18 cellular contexts compared by ENCODE assay signal in the genomic region with DNA sequence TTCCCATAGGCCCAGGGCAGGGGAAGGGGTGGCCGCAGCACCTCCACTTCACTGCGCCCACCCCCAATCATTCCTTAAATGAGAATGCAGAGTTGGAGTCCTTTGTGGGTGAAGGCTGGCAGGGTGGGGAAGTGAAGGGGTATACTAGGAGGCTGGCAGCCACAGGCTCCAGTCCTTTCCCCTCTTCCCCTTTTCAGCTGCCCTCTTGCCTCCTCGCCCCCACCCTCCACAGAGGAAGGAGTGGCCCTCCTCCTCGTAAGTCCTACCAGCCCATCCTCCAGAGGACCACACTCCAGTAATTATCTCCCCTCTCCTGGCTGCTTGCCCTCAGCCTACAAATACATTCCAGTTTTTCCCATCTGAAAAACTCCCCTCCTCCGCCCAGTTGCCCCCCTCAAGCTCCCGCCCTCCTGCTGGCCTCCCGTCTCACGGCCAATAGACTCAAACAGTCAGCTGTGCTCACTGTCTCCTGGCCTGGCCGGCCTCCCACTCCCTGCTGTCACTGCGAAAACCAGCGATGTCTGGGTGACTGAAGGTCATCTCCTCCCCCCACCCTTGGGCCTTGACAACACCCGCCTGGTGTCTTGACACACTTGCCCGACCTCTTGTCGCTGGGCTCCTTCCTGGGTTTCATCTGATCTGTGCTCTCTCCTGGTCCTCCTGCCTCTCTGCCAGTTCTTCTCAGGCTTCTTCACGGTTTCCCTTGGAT. TPM values are rescaled to one million over a fixed set of nuclear protein-coding genes. Genes with fewer than 3 reads are reported as not detected.
DNase-seq lines count a peak whose midpoint lies in the region; ATAC-seq and TF ChIP-seq lines count a peak whose summit lies in the region.
"Had no signal": no experiment of that assay in that cellular context is flagged by ENCODE, and none has a peak within 500 bp of the region (broad histone marks: within the 10 kb centered on the region; RNA-seq: fewer than 3 reads in every experiment).

No MANE protein-coding gene starts in this region.

- no peak overlapping the region for H3K27ac ChIP-seq in GM23338 (ENCODE audit: low read depth)
- peak overlapping the region in 3 of 4 donors; percentile 53 to 89 (median 88) for H3K27ac ChIP-seq in Peyer's patch
- H3K27ac ChIP-seq: right lobe of liver had no signal

- no peaks in the 10 kb centered on the region for H4K20me1 ChIP-seq in GM23338 (replicated peaks; ENCODE audit: insufficient read depth)

- no peak for DNase-seq in GM23338 (ENCODE audit: low spot score)
- peak in 2 of 3 donors; percentile 61 to 62 for DNase-seq in Peyer's patch
- DNase-seq in left kidney (ENCODE audit: low read depth, low spot score): peak; percentile 84
- DNase-seq in pons (ENCODE audit: low spot score): peak; percentile 19
- DNase-seq in HPDE6-E6E7 (ENCODE audit: extremely low spot score): no peak
- no peak for DNase-seq in activated T-cell treated with anti-CD3 and anti-CD28 coated beads, Interleukin-2, amount 50 U/mL, for 1 hour
- DNase-seq: activated effector memory CD4-positive, alpha-beta T cell treated with Interleukin-2 at 50 U/mL for 16 hours; Caco-2; effector memory CD4-positive, alpha-beta T cell; GOT3; NCI-H2029; PC-3; right lobe of liver; stimulated activated CD4-positive, alpha-beta T cell treated with anti-CD3 and anti-CD28 coated beads, Interleukin-1b, Interleukin-23, amount 100 ng/mL, for 48 hours; stimulated activated naive CD8-positive, alpha-beta T cell treated with anti-CD3 and anti-CD28 coated beads, Interleukin-15, amount 100 ng/mL, for 72 hours had no signal

- no peak overlapping the region for H3K4me3 ChIP-seq in GM23338
- H3K4me3 ChIP-seq in Peyer's patch: no peak overlapping the region
- H3K4me3 ChIP-seq: right lobe of liver had no signal

- peaks cover 8% of the 10 kb centered on the region for H3K27me3 Mint-ChIP-seq in GM23338 (ENCODE audit: insufficient read depth, low read depth, poor library complexity)
- H3K27me3 Mint-ChIP-seq: memory B cell; stimulated activated naive CD8-positive, alpha-beta T cell treated with anti-CD3 and anti-CD28 coated beads, Interleukin-15, amount 100 ng/mL, for 72 hours had no signal

- H2AFZ ChIP-seq in GM23338: no peak overlapping the region

- TF ChIP-seq CTCF in GM23338 (conservative IDR thresholded peaks at IDR 0.05; ENCODE audit: low read depth in 2 of 2): no peak
- no peak for TF ChIP-seq CTCF in Peyer's patch (IDR thresholded peaks at IDR 0.05)

- TF ChIP-seq POLR2A in Peyer's patch (IDR thresholded peaks at IDR 0.05): peak in 1 of 2 donors; percentile 24

- H3K27me3 ChIP-seq in GM23338 (ENCODE audit: insufficient read depth) (no peaks in the 10 kb centered on the region), Peyer's patch (no peaks in the 10 kb centered on the region)
- H3K27me3 ChIP-seq: right lobe of liver had no signal

- no peaks in the 10 kb centered on the region for H3F3A ChIP-seq in GM23338 (replicated peaks; ENCODE audit: low read depth)

- H3K4me2 ChIP-seq in GM23338: no peak overlapping the region

- no peaks in the 10 kb centered on the region for H3K9me3 ChIP-seq in Peyer's patch
- H3K9me3 ChIP-seq: Caco-2, right lobe of liver had no signal

- no peaks in the 10 kb centered on the region for H3K4me1 ChIP-seq in GM23338 (ENCODE audit: insufficient read depth)
- no peaks in the 10 kb centered on the region for H3K4me1 ChIP-seq in Peyer's patch

- no peak overlapping the region for H3K4me3 Mint-ChIP-seq in GM23338
- H3K4me3 Mint-ChIP-seq: memory B cell; stimulated activated naive CD8-positive, alpha-beta T cell treated with anti-CD3 and anti-CD28 coated beads, Interleukin-15, amount 100 ng/mL, for 72 hours had no signal

- H3K4me1 Mint-ChIP-seq in GM23338: peaks cover 23% of the 10 kb centered on the region
- H3K4me1 Mint-ChIP-seq: memory B cell had no signal

- H3K36me3 Mint-ChIP-seq in GM23338 (ENCODE audit: low read depth): no peaks in the 10 kb centered on the region
- H3K36me3 Mint-ChIP-seq: memory B cell had no signal

- ATAC-seq in GM23338: peak; percentile 48
- no peak for ATAC-seq in GM21619 (IDR thresholded peaks at IDR 0.05; ENCODE audit: unreplicated experiment)
- ATAC-seq: HepG2; PC-3; right lobe of liver; stimulated activated naive CD8-positive, alpha-beta T cell treated with anti-CD3 and anti-CD28 coated beads, Interleukin-15, amount 100 ng/mL, for 72 hours had no signal

- H3K27ac Mint-ChIP-seq in GM23338: no peak overlapping the region
- H3K27ac Mint-ChIP-seq: memory B cell had no signal

- no peaks in the 10 kb centered on the region for H3K9me2 ChIP-seq in GM23338 (ENCODE audit: insufficient read depth)

- no peaks in the 10 kb centered on the region for H3K9me3 Mint-ChIP-seq in GM23338
- H3K9me3 Mint-ChIP-seq: memory B cell; stimulated activated naive CD8-positive, alpha-beta T cell treated with anti-CD3 and anti-CD28 coated beads, Interleukin-15, amount 100 ng/mL, for 72 hours had no signal

- H3K79me2 ChIP-seq in GM23338 (replicated peaks; ENCODE audit: insufficient read depth): no peaks in the 10 kb centered on the region

- no peaks in the 10 kb centered on the region for H3K36me3 ChIP-seq in GM23338 (ENCODE audit: insufficient read depth)
- H3K36me3 ChIP-seq in Peyer's patch: no peaks in the 10 kb centered on the region
- H3K36me3 ChIP-seq: right lobe of liver had no signal

TF ChIP-seq in GM23338, 12 proteins besides CTCF, POLR2A, EP300 and RAD21:
- no peak for TF ChIP-seq EZH2 (IDR thresholded peaks at IDR 0.05; ENCODE audit: low read depth, unreplicated experiment)
- no peak for TF ChIP-seq ZNF331 (CRISPR knock-in tag; IDR thresholded peaks at IDR 0.05; ENCODE audit: low read depth)
- TF ChIP-seq STAT1 (IDR thresholded peaks at IDR 0.05; ENCODE audit: unreplicated experiment): no peak
- no peak for TF ChIP-seq EZH2phosphoT487 (IDR thresholded peaks at IDR 0.05; ENCODE audit: unreplicated experiment)
- TF ChIP-seq POLR2AphosphoS5 (IDR thresholded peaks at IDR 0.05; ENCODE audit: low read depth): no peak
- TF ChIP-seq JUNB (IDR thresholded peaks at IDR 0.05; ENCODE audit: unreplicated experiment): no peak
- no peak for TF ChIP-seq NANOG (IDR thresholded peaks at IDR 0.05; ENCODE audit: borderline replicate concordance)
- no peak for TF ChIP-seq CREB1 (CRISPR knock-in tag; IDR thresholded peaks at IDR 0.05; ENCODE audit: low read depth)

RNA-seq across cellular contexts. Expression of a gene that starts 38.8 kb away (rescaled TPM):
- 2.7 and 5.7 TPM in 2 replicates for total RNA-seq in GM23338 (2014; rRNA removed; shearing (Covaris generic))
- 1.3 TPM in 2 replicates for polyA plus RNA-seq in GM23338 (2016; fragmentation: Nextera tagmentation; extraction: Ambion mirVana)
- total RNA-seq in Peyer's patch: 10 to 100 TPM; 19.0 to 77.6 (median 55.3) TPM

Comparison
In these comparisons a context has a peak if more than half of its experiments do, and no peak if none do; other contexts are left out.
1. DNase-seq: peak in Peyer's patch (2 of 3), left kidney (single experiment) and pons (single experiment); none in GM23338 (single experiment), HPDE6-E6E7 (single experiment) and activated T-cell treated with anti-CD3 and anti-CD28 coated beads, Interleukin-2, amount 50 U/mL, for 1 hour (single experiment).